25 cellular contexts compared by ENCODE assay signal in the genomic region with DNA sequence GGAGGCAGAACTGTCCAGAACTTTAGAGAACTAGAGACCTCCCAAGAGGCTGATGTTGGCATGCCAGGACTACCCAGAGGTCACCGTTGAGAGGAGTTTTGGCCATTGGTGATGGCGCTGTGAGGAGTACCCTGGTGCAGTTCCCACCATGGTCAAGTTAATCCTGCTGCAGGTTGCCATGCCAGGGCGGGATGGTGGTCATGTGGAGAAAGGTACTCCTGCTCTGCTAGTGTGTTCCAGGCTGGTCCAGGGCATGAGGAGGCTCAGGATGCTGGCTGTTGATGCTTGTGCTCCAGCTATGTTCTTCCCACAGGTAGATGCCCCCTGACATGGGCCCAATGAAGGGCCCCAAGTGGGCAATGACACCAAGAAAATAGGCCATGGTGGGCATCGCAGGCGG. TPM values are rescaled to one million over a fixed set of nuclear protein-coding genes. Genes with fewer than 3 reads are reported as not detected.
"Had no signal": no experiment of that assay in that cellular context is flagged by ENCODE, and none has a peak within 500 bp of the region (broad histone marks: within the 10 kb centered on the region; RNA-seq: fewer than 3 reads in every experiment).

No MANE protein-coding gene starts in this region.

- H3K4me1 Mint-ChIP-seq: stimulated activated effector memory CD8-positive, alpha-beta T cell treated with anti-CD3 and anti-CD28 coated beads, Interleukin-12 subunit alpha, Interleukin-12 subunit beta, amount 100 ng/mL, for 72 hours; stimulated activated naive CD8-positive, alpha-beta T cell treated with anti-CD3 and anti-CD28 coated beads, Interleukin-15, amount 100 ng/mL, for 72 hours had no signal

- H3K9me3 Mint-ChIP-seq: naive thymus-derived CD4-positive, alpha-beta T cell; natural killer cell treated with Interleukin-12 subunit alpha and Interleukin-12 subunit beta and Interleukin-15 and Interleukin-18, amount 100 ng/mL, for 72 hours; stimulated activated effector memory CD8-positive, alpha-beta T cell treated with anti-CD3 and anti-CD28 coated beads, Interleukin-12 subunit alpha, Interleukin-12 subunit beta, amount 100 ng/mL, for 72 hours; stimulated activated naive CD8-positive, alpha-beta T cell treated with anti-CD3 and anti-CD28 coated beads, Interleukin-15, amount 100 ng/mL, for 72 hours; type B pancreatic cell had no signal

- H3K27me3 ChIP-seq: ovary, right atrium auricular region, right lobe of liver, spleen, tibial nerve, vagina had no signal

- DNase-seq: left ventricle myocardium inferior; midbrain; mucosa of descending colon; naive thymus-derived CD4-positive, alpha-beta T cell; right lobe of liver; small intestine; spleen; stimulated activated CD4-positive, alpha-beta T cell treated with anti-CD3 and anti-CD28 coated beads, Interleukin-4, amount 100 ng/mL, for 24 hours; stimulated activated naive CD4-positive, alpha-beta T cell treated with Interleukin-2 at 50 U/mL for 16 hours; stimulated activated naive CD8-positive, alpha-beta T cell treated with anti-CD3 and anti-CD28 coated beads, Interleukin-15, amount 100 ng/mL, for 72 hours; substantia nigra had no signal

- ATAC-seq: mucosa of descending colon; naive thymus-derived CD4-positive, alpha-beta T cell; natural killer cell treated with Interleukin-12 subunit alpha and Interleukin-12 subunit beta and Interleukin-15 and Interleukin-18, amount 100 ng/mL, for 72 hours; right lobe of liver; stimulated activated effector memory CD8-positive, alpha-beta T cell treated with anti-CD3 and anti-CD28 coated beads, Interleukin-12 subunit alpha, Interleukin-12 subunit beta, amount 100 ng/mL, for 72 hours; stimulated activated naive CD8-positive, alpha-beta T cell treated with anti-CD3 and anti-CD28 coated beads, Interleukin-15, amount 100 ng/mL, for 72 hours had no signal

- H3K27ac Mint-ChIP-seq: natural killer cell treated with Interleukin-12 subunit alpha and Interleukin-12 subunit beta and Interleukin-15 and Interleukin-18, amount 100 ng/mL, for 72 hours; progenitor cell of endocrine pancreas; stimulated activated effector memory CD8-positive, alpha-beta T cell treated with anti-CD3 and anti-CD28 coated beads, Interleukin-12 subunit alpha, Interleukin-12 subunit beta, amount 100 ng/mL, for 72 hours; type B pancreatic cell had no signal

- H3K36me3 ChIP-seq: left ventricle myocardium inferior, ovary, right atrium auricular region, right lobe of liver, spleen, tibial nerve, vagina had no signal

- H3K36me3 Mint-ChIP-seq: naive thymus-derived CD4-positive, alpha-beta T cell; natural killer cell treated with Interleukin-12 subunit alpha and Interleukin-12 subunit beta and Interleukin-15 and Interleukin-18, amount 100 ng/mL, for 72 hours; type B pancreatic cell had no signal

- H3K4me3 ChIP-seq: left ventricle myocardium inferior, lung, mucosa of descending colon, ovary, right atrium auricular region, right lobe of liver, spleen, tibial nerve, vagina had no signal

- H3K27me3 Mint-ChIP-seq: natural killer cell treated with Interleukin-12 subunit alpha and Interleukin-12 subunit beta and Interleukin-15 and Interleukin-18, amount 100 ng/mL, for 72 hours; progenitor cell of endocrine pancreas; stimulated activated naive CD8-positive, alpha-beta T cell treated with anti-CD3 and anti-CD28 coated beads, Interleukin-15, amount 100 ng/mL, for 72 hours; type B pancreatic cell had no signal

- H3K4me3 Mint-ChIP-seq: naive thymus-derived CD4-positive, alpha-beta T cell; natural killer cell treated with Interleukin-12 subunit alpha and Interleukin-12 subunit beta and Interleukin-15 and Interleukin-18, amount 100 ng/mL, for 72 hours; stimulated activated effector memory CD8-positive, alpha-beta T cell treated with anti-CD3 and anti-CD28 coated beads, Interleukin-12 subunit alpha, Interleukin-12 subunit beta, amount 100 ng/mL, for 72 hours; stimulated activated naive CD8-positive, alpha-beta T cell treated with anti-CD3 and anti-CD28 coated beads, Interleukin-15, amount 100 ng/mL, for 72 hours; type B pancreatic cell had no signal

- FAIRE-seq: small intestine had no signal

RNA-seq across cellular contexts. Expression of a gene that starts 50.4 kb away (rescaled TPM):
- total RNA-seq: kidney epithelial cell; left ventricle myocardium inferior; lower leg skin; natural killer cell treated with Interleukin-12 subunit alpha and Interleukin-12 subunit beta and Interleukin-15 and Interleukin-18, amount 100 ng/mL, for 72 hours; omental fat pad; ovary; pulmonary artery endothelial cell; renal cortical epithelial cell; right lobe of liver; tibial nerve; vagina had no signal
